ENCODE assay signal across 8 cellular contexts in genomic region chr15:84631706-84632272, GRCh38. TPM values are rescaled to one million over a fixed set of nuclear protein-coding genes. Genes with fewer than 3 reads are reported as not detected.
DNase-seq lines count a peak whose midpoint lies in the region; ATAC-seq lines count a peak whose summit lies in the region.

No MANE protein-coding gene starts in this region.

- H3K27ac ChIP-seq in iPS-20b (ENCODE audit: low read length) (no peak overlapping the region), substantia nigra (ENCODE audit: low read depth, low read length, poor library complexity, severe bottlenecking) (peak overlapping the region; percentile 84)

- no peaks in the 10 kb centered on the region for H3K27me3 Mint-ChIP-seq in activated CD4-positive, alpha-beta T cell treated with anti-CD3 and anti-CD28 coated beads, Interleukin-2, amount 10 ng/mL, durations not matched to agents 7 days and 5 days

- H3K9ac ChIP-seq in iPS-20b (ENCODE audit: low read depth, low read length) = peak overlapping the region; percentile 75; the same call in 1 of the 2 replicates

- DNase-seq in activated CD4-positive, alpha-beta T cell treated with anti-CD3 and anti-CD28 coated beads, Interleukin-2, amount 10 ng/mL, durations not matched to agents 7 days and 5 days = no peak
- DNase-seq in activated CD4-positive, alpha-beta T cell treated with anti-CD3 and anti-CD28 coated beads for 4 hours = no peak
- DNase-seq in activated T-cell treated with anti-CD3 and anti-CD28 coated beads, Interleukin-2, amount 50 U/mL, for 48 hours = peak; percentile 32 to 48
- no peak for DNase-seq in substantia nigra (lab: John Stamatoyannopoulos, UW)
- no peak for DNase-seq in stimulated activated CD4-positive, alpha-beta T cell treated with anti-CD3 and anti-CD28 coated beads, Interleukin-2, amount 100 ng/mL, for 24 hours

- H3K36me3 Mint-ChIP-seq in activated CD4-positive, alpha-beta T cell treated with anti-CD3 and anti-CD28 coated beads, Interleukin-2, amount 10 ng/mL, durations not matched to agents 7 days and 5 days (ENCODE audit: low read depth) = peaks cover 19% of the 10 kb centered on the region

- POLR2A ChIA-PET in activated CD4-positive, alpha-beta T cell treated with anti-CD3 and anti-CD28 coated beads, Interleukin-2, amount 10 ng/mL, durations not matched to agents 7 days and 5 days (lab: Charles Lee) = interaction anchor here (0.6 kb wide), 1 partner anchor 63 kb away, joined by 3 read pairs; no protein-coding TSS in a partner anchor

- no peak for ATAC-seq in GM21576 (IDR thresholded peaks at IDR 0.05; ENCODE audit: unreplicated experiment)
- ATAC-seq in HG02973 (IDR thresholded peaks at IDR 0.05; ENCODE audit: unreplicated experiment) = no peak

- H3K4me1 ChIP-seq in iPS-20b (ENCODE audit: insufficient read depth, low read length) = 0 out of 2 replicates have a peak, but pooled peaks cover 6% of the 10 kb centered on the region

- peak overlapping the region; percentile 89 for H3K4me3 Mint-ChIP-seq in activated CD4-positive, alpha-beta T cell treated with anti-CD3 and anti-CD28 coated beads, Interleukin-2, amount 10 ng/mL, durations not matched to agents 7 days and 5 days

- CTCF ChIA-PET in activated CD4-positive, alpha-beta T cell treated with anti-CD3 and anti-CD28 coated beads, Interleukin-2, amount 10 ng/mL, durations not matched to agents 7 days and 5 days (lab: Charles Lee) = interaction anchor here (1.1 to 2.0 kb wide), 12 partner anchors 11 to 233 kb away, joined by 3 to 7 read pairs (median 4); partner anchors contain the start of gene WDR73

- H3K4me3 ChIP-seq in iPS-20b (ENCODE audit: low read length) = peak overlapping the region; percentile 88

- no peaks in the 10 kb centered on the region for H3K9me3 Mint-ChIP-seq in activated CD4-positive, alpha-beta T cell treated with anti-CD3 and anti-CD28 coated beads, Interleukin-2, amount 10 ng/mL, durations not matched to agents 7 days and 5 days

- no peaks in the 10 kb centered on the region for H3K9me3 ChIP-seq in iPS-20b (ENCODE audit: insufficient read depth, low read depth, low read length)

- H3K27ac Mint-ChIP-seq in activated CD4-positive, alpha-beta T cell treated with anti-CD3 and anti-CD28 coated beads, Interleukin-2, amount 10 ng/mL, durations not matched to agents 7 days and 5 days = peak overlapping the region; percentile 97

- H3K4me1 Mint-ChIP-seq in activated CD4-positive, alpha-beta T cell treated with anti-CD3 and anti-CD28 coated beads, Interleukin-2, amount 10 ng/mL, durations not matched to agents 7 days and 5 days = peaks cover 49% of the 10 kb centered on the region

- 0 out of 2 replicates have a peak, but pooled peaks cover 4% of the 10 kb centered on the region for H3K36me3 ChIP-seq in iPS-20b (ENCODE audit: insufficient read depth, low read depth, low read length)

- H3K27me3 ChIP-seq in iPS-20b (ENCODE audit: insufficient read depth, low read length) = peaks cover 46% of the 10 kb centered on the region

RNA-seq across cellular contexts. Expression of gene WDR73, which starts 22.3 kb away (rescaled TPM):
- 10 to 100 TPM; 22.1 to 23.8 TPM for total RNA-seq in activated CD4-positive, alpha-beta T cell treated with anti-CD3 and anti-CD28 coated beads, Interleukin-2, amount 10 ng/mL, durations not matched to agents 7 days and 5 days

RNA-seq across cellular contexts. Expression of gene NMB, which starts 26.2 kb away (rescaled TPM):
- total RNA-seq in activated CD4-positive, alpha-beta T cell treated with anti-CD3 and anti-CD28 coated beads, Interleukin-2, amount 10 ng/mL, durations not matched to agents 7 days and 5 days = 1 to 10 TPM; 2.8 to 3.8 TPM

RNA-seq across cellular contexts. Expression of gene ZSCAN2, which starts 31.0 kb away (rescaled TPM):
- total RNA-seq in activated CD4-positive, alpha-beta T cell treated with anti-CD3 and anti-CD28 coated beads, Interleukin-2, amount 10 ng/mL, durations not matched to agents 7 days and 5 days = 1 to 10 TPM; 6.3 to 6.6 TPM

Comparison
In these comparisons a context has a peak if more than half of its experiments do, and no peak if none do; other contexts are left out.
1. DNase-seq: peak in activated T-cell treated with anti-CD3 and anti-CD28 coated beads, Interleukin-2, amount 50 U/mL, for 48 hours (2 of 2); none in activated CD4-positive, alpha-beta T cell treated with anti-CD3 and anti-CD28 coated beads, Interleukin-2, amount 10 ng/mL, durations not matched to agents 7 days and 5 days (single experiment), activated CD4-positive, alpha-beta T cell treated with anti-CD3 and anti-CD28 coated beads for 4 hours (0 of 2), substantia nigra (0 of 49) and stimulated activated CD4-positive, alpha-beta T cell treated with anti-CD3 and anti-CD28 coated beads, Interleukin-2, amount 100 ng/mL, for 24 hours (0 of 2).